22 cellular contexts compared by ENCODE assay signal in the genomic region with DNA sequence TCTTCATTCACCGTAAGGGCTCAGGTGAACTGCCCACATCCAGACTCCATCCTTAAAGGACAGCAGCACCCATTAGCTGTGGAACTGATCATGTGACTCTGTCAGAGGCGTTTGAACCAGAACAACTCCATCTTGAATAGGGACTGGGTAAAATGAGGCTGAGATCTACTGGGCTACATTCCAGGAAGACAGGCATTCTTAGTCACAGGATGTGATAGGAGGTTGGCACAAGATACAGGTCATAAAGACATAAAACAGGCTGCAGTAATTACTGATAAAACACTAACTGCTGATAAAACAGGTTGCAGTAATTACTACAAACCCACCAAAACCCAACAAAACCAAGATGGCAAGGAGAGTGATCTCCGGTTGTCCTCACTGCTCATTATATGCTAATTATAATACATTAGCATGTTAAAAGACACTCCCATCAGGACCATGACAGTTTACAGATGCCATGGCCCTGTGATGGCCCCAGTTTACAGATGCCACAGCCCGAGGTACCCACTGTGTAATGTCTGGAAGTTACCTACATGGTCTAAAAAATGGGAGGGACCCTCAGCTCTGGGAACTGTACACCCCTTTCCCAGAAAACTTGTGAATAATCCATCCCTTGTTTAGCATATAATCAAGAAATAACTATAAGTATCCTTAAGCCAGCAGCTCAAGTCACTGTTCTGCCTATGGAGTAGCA. TPM values are rescaled to one million over a fixed set of nuclear protein-coding genes. Genes with fewer than 3 reads are reported as not detected.
DNase-seq lines count a peak whose midpoint lies in the region; ATAC-seq, FAIRE-seq and TF ChIP-seq lines count a peak whose summit lies in the region.
"Had no signal": no experiment of that assay in that cellular context is flagged by ENCODE, and none has a peak within 500 bp of the region (broad histone marks: within the 10 kb centered on the region; RNA-seq: fewer than 3 reads in every experiment).

No MANE protein-coding gene starts in this region.

- FAIRE-seq in bronchial epithelial cell (lab: Jason Lieb, UNC) = no peak
- FAIRE-seq: D721Med, G401.6, GM19239 had no signal

- peak overlapping the region; percentile 49; the same call in 1 of the 2 replicates for H3K9ac ChIP-seq in Karpas-422 (ENCODE audit: low read length)

- peaks cover 27% of the 10 kb centered on the region for H4K20me1 ChIP-seq in Karpas-422 (ENCODE audit: insufficient read depth, low read depth, low read length)

- H3K4me3 ChIP-seq in CD4-positive, CD25-positive, alpha-beta regulatory T cell (ENCODE audit: low read depth, low read length) = no peak overlapping the region
- H3K4me3 ChIP-seq in Karpas-422 (ENCODE audit: low read length) (0 out of 2 replicates have a peak overlapping the region, but pooled peaks have one; percentile 12), bronchial epithelial cell (ENCODE audit: low read depth, low read length) (no peak overlapping the region), lower lobe of right lung (no peak overlapping the region)
- H3K4me3 ChIP-seq: MG63, ovary, right lobe of liver, SJSA1, transverse colon had no signal

- no peak for DNase-seq in CD4-positive, CD25-positive, alpha-beta regulatory T cell
- no peak for DNase-seq in Karpas-422
- peak; percentile 59 for DNase-seq in bronchial epithelial cell (ENCODE audit: low read depth)
- DNase-seq in neural crest cell (ENCODE audit: low read depth, low spot score) = no peak
- DNase-seq in lower lobe of right lung = no peak
- DNase-seq in stimulated activated CD8-positive, alpha-beta memory T cell treated with anti-CD3 and anti-CD28 coated beads, Interleukin-4, amount 100 ng/mL, for 48 hours = no peak
- DNase-seq in T-helper 2 cell treated with Interferon-gamma antibody and Interleukin-4, amounts not matched to agents 5 μg/mL and 100 μg/mL, for 36 hours (ENCODE audit: low spot score) = no peak
- DNase-seq: activated naive CD8-positive, alpha-beta T cell treated with anti-CD3 and anti-CD28 coated beads, Interleukin-2, amount 50 U/mL, for 24 hours; brain microvascular endothelial cell; MG63; NCI-H2171 treated with DMSO at 0.1 percent for 48 hours; NCI-H748 treated with DMSO at 0.1 percent for 48 hours; stimulated activated naive CD4-positive, alpha-beta T cell treated with Interleukin-2 at 50 U/mL for 16 hours; transverse colon had no signal

- no peak overlapping the region for H2AFZ ChIP-seq in Karpas-422 (ENCODE audit: low read length)

- peaks cover 3% of the 10 kb centered on the region for H3K36me3 Mint-ChIP-seq in CD4-positive, CD25-positive, alpha-beta regulatory T cell
- H3K36me3 Mint-ChIP-seq in neural crest cell (ENCODE audit: low read depth) = peaks cover 2% of the 10 kb centered on the region
- H3K36me3 Mint-ChIP-seq in T-helper 2 cell treated with Interferon-gamma antibody and Interleukin-4, amounts not matched to agents 5 μg/mL and 100 μg/mL, for 36 hours (ENCODE audit: low read depth) = no peaks in the 10 kb centered on the region

- peaks cover under 1% of the 10 kb centered on the region for H3K36me3 ChIP-seq in CD4-positive, CD25-positive, alpha-beta regulatory T cell (ENCODE audit: control insufficient read depth, insufficient read depth, low read length)
- H3K36me3 ChIP-seq in Karpas-422 (ENCODE audit: insufficient read depth, low read length) = no peaks in the 10 kb centered on the region
- peaks cover under 1% of the 10 kb centered on the region for H3K36me3 ChIP-seq in bronchial epithelial cell (ENCODE audit: control insufficient read depth, insufficient read depth, low read length)
- no peaks in the 10 kb centered on the region for H3K36me3 ChIP-seq in lower lobe of right lung
- H3K36me3 ChIP-seq: brain microvascular endothelial cell, MG63, ovary, right lobe of liver, SJSA1, transverse colon had no signal

- no peak overlapping the region for H3K4me3 Mint-ChIP-seq in CD4-positive, CD25-positive, alpha-beta regulatory T cell
- H3K4me3 Mint-ChIP-seq in neural crest cell = no peak overlapping the region
- H3K4me3 Mint-ChIP-seq in T-helper 2 cell treated with Interferon-gamma antibody and Interleukin-4, amounts not matched to agents 5 μg/mL and 100 μg/mL, for 36 hours = no peak overlapping the region
- H3K4me3 Mint-ChIP-seq: activated naive CD8-positive, alpha-beta T cell treated with anti-CD3 and anti-CD28 coated beads, Interleukin-2, amount 50 U/mL, for 24 hours; dendritic cell treated with granulocyte-macrophage colony-stimulating factor and Interleukin-4, amounts not matched to agents 40 ng/mL and 50 ng/mL, for 4 days; H9 had no signal

- H3K27me3 Mint-ChIP-seq in CD4-positive, CD25-positive, alpha-beta regulatory T cell = no peaks in the 10 kb centered on the region
- no peaks in the 10 kb centered on the region for H3K27me3 Mint-ChIP-seq in neural crest cell (ENCODE audit: low read depth)
- H3K27me3 Mint-ChIP-seq in T-helper 2 cell treated with Interferon-gamma antibody and Interleukin-4, amounts not matched to agents 5 μg/mL and 100 μg/mL, for 36 hours (ENCODE audit: low read depth) = no peaks in the 10 kb centered on the region
- H3K27me3 Mint-ChIP-seq: activated naive CD8-positive, alpha-beta T cell treated with anti-CD3 and anti-CD28 coated beads, Interleukin-2, amount 50 U/mL, for 24 hours; dendritic cell treated with granulocyte-macrophage colony-stimulating factor and Interleukin-4, amounts not matched to agents 40 ng/mL and 50 ng/mL, for 4 days had no signal

- H3K9me2 ChIP-seq in Karpas-422 (replicated peaks; ENCODE audit: insufficient read depth, low read length) = no peaks in the 10 kb centered on the region

- no peaks in the 10 kb centered on the region for H3K9me3 Mint-ChIP-seq in CD4-positive, CD25-positive, alpha-beta regulatory T cell
- H3K9me3 Mint-ChIP-seq in neural crest cell = no peaks in the 10 kb centered on the region
- no peaks in the 10 kb centered on the region for H3K9me3 Mint-ChIP-seq in T-helper 2 cell treated with Interferon-gamma antibody and Interleukin-4, amounts not matched to agents 5 μg/mL and 100 μg/mL, for 36 hours
- H3K9me3 Mint-ChIP-seq: activated naive CD8-positive, alpha-beta T cell treated with anti-CD3 and anti-CD28 coated beads, Interleukin-2, amount 50 U/mL, for 24 hours; dendritic cell treated with granulocyte-macrophage colony-stimulating factor and Interleukin-4, amounts not matched to agents 40 ng/mL and 50 ng/mL, for 4 days; H9 had no signal

- peak overlapping the region; percentile 47 for H3K4me2 ChIP-seq in Karpas-422 (ENCODE audit: low read depth, low read length, poor library complexity, severe bottlenecking)

- peak overlapping the region in 2 of 3 donors; percentile 38 to 85 for H3K27ac Mint-ChIP-seq in CD4-positive, CD25-positive, alpha-beta regulatory T cell
- peak overlapping the region; percentile 54 for H3K27ac Mint-ChIP-seq in neural crest cell (ENCODE audit: unreplicated experiment)
- no peak overlapping the region for H3K27ac Mint-ChIP-seq in T-helper 2 cell treated with Interferon-gamma antibody and Interleukin-4, amounts not matched to agents 5 μg/mL and 100 μg/mL, for 36 hours

- TF ChIP-seq CTCF in bronchial epithelial cell (IDR thresholded peaks at IDR 0.05; ENCODE audit: insufficient read depth, low read length, severe bottlenecking) = no peak
- no peak for TF ChIP-seq CTCF in neural crest cell (conservative IDR thresholded peaks at IDR 0.05)
- TF ChIP-seq CTCF in lower lobe of right lung (IDR thresholded peaks at IDR 0.05) = no peak

- no peaks in the 10 kb centered on the region for H3K9me3 ChIP-seq in CD4-positive, CD25-positive, alpha-beta regulatory T cell (ENCODE audit: control insufficient read depth in 2 of 2, low read length in 2 of 2)
- no peaks in the 10 kb centered on the region for H3K9me3 ChIP-seq in Karpas-422 (ENCODE audit: low read length)
- no peaks in the 10 kb centered on the region for H3K9me3 ChIP-seq in lower lobe of right lung
- H3K9me3 ChIP-seq: MG63, ovary, right lobe of liver, SJSA1, transverse colon had no signal

- ATAC-seq in CD4-positive, CD25-positive, alpha-beta regulatory T cell (ENCODE audit: low read depth in 2 of 2) = no peak
- no peak for ATAC-seq in lower lobe of right lung
- ATAC-seq: activated naive CD8-positive, alpha-beta T cell treated with anti-CD3 and anti-CD28 coated beads, Interleukin-2, amount 50 U/mL, for 24 hours; right lobe of liver had no signal

- no peak overlapping the region for H3K27ac ChIP-seq in CD4-positive, CD25-positive, alpha-beta regulatory T cell (ENCODE audit: insufficient read depth, low read length, poor library complexity, severe bottlenecking)
- H3K27ac ChIP-seq in Karpas-422 (ENCODE audit: low read length) = peak overlapping the region; percentile 74
- no peak overlapping the region for H3K27ac ChIP-seq in lower lobe of right lung
- H3K27ac ChIP-seq: brain microvascular endothelial cell, ovary, right lobe of liver, SJSA1, transverse colon had no signal

- peaks cover 32 to 71% (median 42%) of the 10 kb centered on the region in 4 donors for H3K4me1 Mint-ChIP-seq in CD4-positive, CD25-positive, alpha-beta regulatory T cell
- peaks cover 31% of the 10 kb centered on the region for H3K4me1 Mint-ChIP-seq in neural crest cell
- peaks cover 24% of the 10 kb centered on the region for H3K4me1 Mint-ChIP-seq in T-helper 2 cell treated with Interferon-gamma antibody and Interleukin-4, amounts not matched to agents 5 μg/mL and 100 μg/mL, for 36 hours (ENCODE audit: low read depth)

- H3K4me1 ChIP-seq in CD4-positive, CD25-positive, alpha-beta regulatory T cell (ENCODE audit: control insufficient read depth, insufficient read depth, low read length, poor library complexity, severe bottlenecking) = peaks cover 25% of the 10 kb centered on the region
- H3K4me1 ChIP-seq in Karpas-422 (ENCODE audit: low read length) (peaks cover 90% of the 10 kb centered on the region), lower lobe of right lung (peaks cover 59% of the 10 kb centered on the region)

- intact Hi-C loops in lower lobe of right lung (cut with DNase I) = no loop called here

- H3K27me3 ChIP-seq in CD4-positive, CD25-positive, alpha-beta regulatory T cell (ENCODE audit: control insufficient read depth, insufficient read depth, low read length) = no peaks in the 10 kb centered on the region
- H3K27me3 ChIP-seq in Karpas-422 (ENCODE audit: low read length) (no peaks in the 10 kb centered on the region), bronchial epithelial cell (ENCODE audit: control insufficient read depth, insufficient read depth, low read length) (no peaks in the 10 kb centered on the region), lower lobe of right lung (ENCODE audit: low read depth) (no peaks in the 10 kb centered on the region)
- H3K27me3 ChIP-seq: brain microvascular endothelial cell, MG63, ovary, right lobe of liver, SJSA1, transverse colon had no signal

- peaks cover 100% of the 10 kb centered on the region for H3K79me2 ChIP-seq in Karpas-422 (ENCODE audit: low read length)

RNA-seq across cellular contexts. Expression of a gene that starts 28.6 kb away (rescaled TPM):
- total RNA-seq in CD4-positive, CD25-positive, alpha-beta regulatory T cell = 29.3 TPM
- 1 to 10 TPM; 5.6 to 9.8 (median 7.6) TPM for polyA plus RNA-seq in CD4-positive, CD25-positive, alpha-beta regulatory T cell
- 25.6 and 35.4 TPM in 2 replicates for total RNA-seq in Karpas-422 (2014; rRNA removed; shearing (Covaris generic); ENCODE audit: low replicate concordance)
- 92.7 and 138 TPM in 2 replicates for total RNA-seq in bronchial epithelial cell
- 41.3 and 41.5 TPM in 2 replicates for total RNA-seq in neural crest cell
- 34.9 TPM for total RNA-seq in lower lobe of right lung
